In genomic region chr16:173211-173843, GRCh38 we compare ENCODE assay signal across 2 cellular contexts.
TF ChIP-seq lines count a peak whose summit lies in the region.

No MANE protein-coding gene starts in this region.

TF ChIP-seq in GM23338, 12 proteins besides CTCF, POLR2A, EP300 and RAD21:
- TF ChIP-seq EZH2phosphoT487 (IDR thresholded peaks at IDR 0.05; ENCODE audit: unreplicated experiment) = peak; percentile 81
- peak; percentile 87 for TF ChIP-seq EZH2 (IDR thresholded peaks at IDR 0.05; ENCODE audit: low read depth, unreplicated experiment)
TF ChIP-seq in GM23338: peak in this region for 2; not testable (repeated sequence) for 10.

TF ChIP-seq in K562, 482 proteins besides CTCF, POLR2A, EP300 and RAD21:
- TF ChIP-seq EGR1 (conservative IDR thresholded peaks at IDR 0.05) (0 out of 2 replicates have a peak, but pooled peaks have one; percentile 9), ZBTB33 (CRISPR knock-in tag; IDR thresholded peaks at IDR 0.05) (peak; percentile 25; the same call in 1 of the 2 replicates)
